Comparison of ENCODE assay signal across 13 cellular contexts in the genomic region with DNA sequence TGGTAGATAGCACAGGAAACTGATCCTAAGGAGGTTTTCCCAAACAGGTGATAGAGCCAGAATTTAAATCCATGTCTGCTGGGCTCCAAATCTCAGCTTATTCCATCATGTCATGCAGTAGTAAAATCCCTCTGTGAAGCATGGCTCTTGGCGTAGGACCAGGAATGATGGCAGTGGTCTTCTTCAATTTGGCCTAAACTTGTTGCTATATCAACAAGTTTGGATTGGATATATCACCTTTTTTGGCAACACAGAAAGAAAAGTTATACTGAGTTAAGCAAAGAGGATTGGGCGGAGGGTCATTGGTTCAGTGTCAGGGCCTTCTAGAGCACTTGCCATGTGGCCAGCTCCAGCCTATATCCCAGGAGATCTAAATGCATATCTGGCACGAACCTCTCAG.
"Had no signal": no experiment of that assay in that cellular context is flagged by ENCODE, and none has a peak within 500 bp of the region (broad histone marks: within the 10 kb centered on the region; RNA-seq: fewer than 3 reads in every experiment).

No MANE protein-coding gene starts in this region.

- H3K27ac ChIP-seq: colonic mucosa, coronary artery, dorsolateral prefrontal cortex, epithelial cell of prostate, esophagus muscularis mucosa, esophagus squamous epithelium, foreskin keratinocyte, gastrocnemius medialis, gastroesophageal sphincter, heart left ventricle, heart right ventricle had no signal

- H3K4me1 ChIP-seq: colonic mucosa, esophagus muscularis mucosa, esophagus squamous epithelium, foreskin keratinocyte, gastrocnemius medialis had no signal

- H3K9me3 ChIP-seq: colonic mucosa, esophagus muscularis mucosa, esophagus squamous epithelium, gastrocnemius medialis, gastroesophageal sphincter, heart left ventricle, heart right ventricle had no signal

- H3K4me3 ChIP-seq: colonic mucosa, coronary artery, dorsolateral prefrontal cortex, esophagus muscularis mucosa, esophagus squamous epithelium, gastrocnemius medialis, gastroesophageal sphincter, heart left ventricle, heart right ventricle had no signal

- H3K36me3 ChIP-seq: colonic mucosa, esophagus muscularis mucosa, esophagus squamous epithelium, gastrocnemius medialis, gastroesophageal sphincter, heart right ventricle had no signal

- ATAC-seq: effector memory CD8-positive, alpha-beta T cell; esophagus mucosa; foreskin keratinocyte; gastrocnemius medialis; gastroesophageal sphincter; heart left ventricle; heart right ventricle had no signal
